ENCODE assay signal across 9 cellular contexts in genomic region chr15:78035319-78035718, GRCh38. TPM values are rescaled to one million over a fixed set of nuclear protein-coding genes. Genes with fewer than 3 reads are reported as not detected.
DNase-seq lines count a peak whose midpoint lies in the region; ATAC-seq, FAIRE-seq and TF ChIP-seq lines count a peak whose summit lies in the region.
"Had no signal": no experiment of that assay in that cellular context is flagged by ENCODE, and none has a peak within 500 bp of the region (broad histone marks: within the 10 kb centered on the region; RNA-seq: fewer than 3 reads in every experiment).

No MANE protein-coding gene starts in this region.

- CTCF ChIA-PET in GM10248 (lab: Yijun Ruan, JAX): interaction anchor here (0.9 to 5.7 kb wide), 14 partner anchors 9 to 206 kb away, joined by 3 to 23 read pairs (median 4); no protein-coding TSS in a partner anchor

- H3K9ac ChIP-seq in mucosa of stomach (ENCODE audit: low read length): peak overlapping the region; percentile 9

- no peaks in the 10 kb centered on the region for H3K27me3 ChIP-seq in body of pancreas
- no peaks in the 10 kb centered on the region for H3K27me3 ChIP-seq in mucosa of stomach (ENCODE audit: control insufficient read depth, insufficient read depth, low read length)

- TF ChIP-seq CTCF in body of pancreas (IDR thresholded peaks at IDR 0.05): no peak
- no peak for TF ChIP-seq CTCF in GM10248 (IDR thresholded peaks at IDR 0.05; ENCODE audit: control extremely low read depth, extremely low read depth, low read depth, missing control alignments)

- no peak for TF ChIP-seq POLR2A in body of pancreas (IDR thresholded peaks at IDR 0.05)

- H3K4me1 ChIP-seq in body of pancreas: peaks cover 34% of the 10 kb centered on the region
- peaks cover 23% of the 10 kb centered on the region for H3K4me1 ChIP-seq in mucosa of stomach (ENCODE audit: control insufficient read depth, insufficient read depth, low read length)

- ATAC-seq in body of pancreas (peak; percentile 55), HG03442 (IDR thresholded peaks at IDR 0.05; ENCODE audit: unreplicated experiment) (no peak)

- peak; percentile 42 for DNase-seq in stimulated activated CD4-positive, alpha-beta T cell treated with anti-CD3 and anti-CD28 coated beads, Interleukin-4, amount 100 ng/mL, for 24 hours
- DNase-seq in stimulated activated CD4-positive, alpha-beta T cell treated with anti-CD3 and anti-CD28 coated beads, Interleukin-1b, Interleukin-23, amount 100 ng/mL, for 48 hours: no peak
- DNase-seq in body of pancreas: peak in 3 of 4 donors; percentile 36 to 48 (median 48)
- DNase-seq in GM10248 (ENCODE audit: extremely low spot score): no peak
- no peak for DNase-seq in frontal cortex (ENCODE audit: low spot score in 2 of 2)
- DNase-seq in pons (ENCODE audit: low spot score): no peak

- H3K9me3 ChIP-seq in body of pancreas (no peaks in the 10 kb centered on the region), mucosa of stomach (ENCODE audit: control insufficient read depth, low read length) (no peaks in the 10 kb centered on the region)

- H3K27ac ChIP-seq in body of pancreas: peak overlapping the region; percentile 57 to 74 (median 64)

- H3K4me3 ChIP-seq in body of pancreas (no peak overlapping the region), mucosa of stomach (ENCODE audit: low read length) (no peak overlapping the region)

- FAIRE-seq in frontal cortex (lab: Jason Lieb, UNC): no peak

- H3K36me3 ChIP-seq in body of pancreas (replicated peaks in 1 of 2; ENCODE audit: insufficient read depth in 1 of 2, low read depth in 2 of 2) (no peaks in the 10 kb centered on the region), mucosa of stomach (ENCODE audit: control insufficient read depth, insufficient read depth, low read length) (no peaks in the 10 kb centered on the region)

- intact Hi-C loops in body of pancreas (cut with DNase I): no loop called here

- WGBS in body of pancreas, 2 donors: 22 to 29% methylated on average over 4 of the region's 4 CpGs

- POLR2A ChIA-PET in GM10248 (lab: Yijun Ruan, JAX): no interaction called here

RNA-seq across cellular contexts. Expression of gene TBC1D2B, which starts 42.2 kb away (rescaled TPM):
- total RNA-seq in body of pancreas (10 to 100 TPM; 35.6 to 42.3 TPM), frontal cortex (10.6 TPM)

RNA-seq across cellular contexts. Expression of gene SH2D7, which starts 57.0 kb away (rescaled TPM):
- total RNA-seq in body of pancreas (not detected), frontal cortex (not detected)
- total RNA-seq: temporal lobe had no signal

Comparison
In these comparisons a context has a peak if more than half of its experiments do, and no peak if none do; other contexts are left out.
1. DNase-seq: peak in stimulated activated CD4-positive, alpha-beta T cell treated with anti-CD3 and anti-CD28 coated beads, Interleukin-4, amount 100 ng/mL, for 24 hours (single experiment) and body of pancreas (3 of 4); none in stimulated activated CD4-positive, alpha-beta T cell treated with anti-CD3 and anti-CD28 coated beads, Interleukin-1b, Interleukin-23, amount 100 ng/mL, for 48 hours (single experiment), GM10248 (single experiment), frontal cortex (0 of 2) and pons (single experiment).